In the genomic region with DNA sequence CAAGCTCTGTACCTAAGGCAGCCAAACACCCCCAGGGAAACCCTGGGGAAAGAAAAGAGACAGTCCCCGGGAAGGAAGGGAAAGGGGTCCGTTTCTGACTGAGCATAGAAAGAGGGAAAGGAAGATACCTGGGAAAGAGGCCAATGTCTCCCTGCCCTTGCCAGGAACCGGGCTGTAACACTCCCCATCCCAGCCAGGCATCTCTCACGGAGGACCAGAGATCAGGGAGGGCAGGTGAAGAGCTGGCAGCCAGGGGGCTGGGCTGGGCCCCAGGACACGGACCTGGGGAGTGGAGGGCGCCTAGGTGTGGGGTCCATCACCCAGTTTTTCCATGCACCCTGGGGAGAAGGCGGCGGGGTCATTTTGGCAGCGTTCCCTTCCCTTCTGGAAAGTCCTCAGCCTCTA, we compare ENCODE assay signal across 8 cellular contexts. TPM values are rescaled to one million over a fixed set of nuclear protein-coding genes. Genes with fewer than 3 reads are reported as not detected.
A peak's percentile ranks its signal among the peaks of the same experiment; 100 is the strongest.
DNase-seq lines count a peak whose midpoint lies in the region; ATAC-seq, FAIRE-seq and TF ChIP-seq lines count a peak whose summit lies in the region.

No MANE protein-coding gene starts in this region.

- H3K27ac ChIP-seq in H1 (ENCODE audit: low read depth, low read length) = no peak overlapping the region
- no peak overlapping the region for H3K27ac ChIP-seq in neural cell (ENCODE audit: low read length)

- no peak overlapping the region for H3K4ac ChIP-seq in H1 (replicated peaks; ENCODE audit: insufficient read length, low read depth, low read length)

- H3K27ac Mint-ChIP-seq in CD14-positive monocyte = peak overlapping the region in 2 of 7 donors; percentile 40 to 80

- H3K79me2 ChIP-seq in H1 (ENCODE audit: control insufficient read depth in 1 of 2, insufficient read depth in 2 of 2, low read length in 2 of 2) (no peaks in the 10 kb centered on the region), neural cell (replicated peaks; ENCODE audit: insufficient read depth, low read length) (no peaks in the 10 kb centered on the region)

- WGBS in H1 (ENCODE audit: extremely low coverage in 1 of 2, insufficient coverage in 1 of 2, insufficient read length in 1 of 2, insufficient replicate concordance in 2 of 2, low coverage in 1 of 2, low lambda C conversion rate in 2 of 2, missing lambda C conversion rate in 1 of 2), 2 experiments = 14% methylated on average over 5 of the region's 9 CpGs; no CpG with 5 or more reads in 1 of the 2 experiments

- H2BK20ac ChIP-seq in H1 (ENCODE audit: low read length) = no peak overlapping the region

- H2BK120ac ChIP-seq in H1 (replicated peaks; ENCODE audit: low read depth, low read length) = no peak overlapping the region

- H3K9me2 ChIP-seq in neural cell (ENCODE audit: insufficient read depth, low read length) = no peaks in the 10 kb centered on the region

- no peak for FAIRE-seq in H1 (lab: Jason Lieb, UNC)

- no peak overlapping the region for H3K23ac ChIP-seq in H1 (ENCODE audit: insufficient read length)

- H2BK15ac ChIP-seq in H1 (ENCODE audit: low read length) = no peak overlapping the region

- POLR2A ChIA-PET in H1 (lab: Charles Lee; ENCODE audit: partially characterized antibody) = interaction anchor here (0.9 to 2.4 kb wide), 4 partner anchors 11 to 82 kb away, joined by 3 to 5 read pairs (median 4); no protein-coding TSS in a partner anchor

- H3K56ac ChIP-seq in H1 (replicated peaks; ENCODE audit: insufficient read length, low read depth, low read length) = no peak overlapping the region

- H3K4me3 Mint-ChIP-seq in CD14-positive monocyte = peak overlapping the region; percentile 92 to 94

- H3K4me2 ChIP-seq in H1 (ENCODE audit: insufficient read depth in 1 of 2, low read depth in 2 of 2, low read length in 2 of 2) (peak overlapping the region; percentile 54 to 75), neural cell (ENCODE audit: low read length) (no peak overlapping the region)

- H2AK5ac ChIP-seq in H1 (ENCODE audit: low read depth, low read length) = no peak overlapping the region

- peaks cover 7 to 48% (median 32%) of the 10 kb centered on the region in 4 experiments for H3K27me3 ChIP-seq in H1 (replicated peaks in 1 of 4; ENCODE audit: control insufficient read depth in 3 of 4, extremely low read depth in 1 of 4, insufficient read depth in 3 of 4, low read length in 3 of 4)
- H3K27me3 ChIP-seq in neural cell (ENCODE audit: insufficient read depth, low read depth, low read length) = peaks cover 40% of the 10 kb centered on the region

- intact Hi-C loops in CD14-positive monocyte (cut with micrococcal nuclease) = no loop called here

- H3K9me3 Mint-ChIP-seq in CD14-positive monocyte = no peaks in the 10 kb centered on the region

- no peaks in the 10 kb centered on the region for H3K9me3 ChIP-seq in H1 (ENCODE audit: insufficient read depth in 2 of 2, low read depth in 1 of 2, low read length in 1 of 2)
- no peaks in the 10 kb centered on the region for H3K9me3 ChIP-seq in neural cell (ENCODE audit: low read length)

- ATAC-seq in GM21737 (IDR thresholded peaks at IDR 0.05; ENCODE audit: unreplicated experiment) (no peak), HG03175 (IDR thresholded peaks at IDR 0.05; ENCODE audit: unreplicated experiment) (no peak), HG03439 (IDR thresholded peaks at IDR 0.05; ENCODE audit: unreplicated experiment) (no peak)

- H2BK5ac ChIP-seq in H1 (ENCODE audit: low read depth, low read length) = no peak overlapping the region

- TF ChIP-seq RAD21 in H1 (IDR thresholded peaks at IDR 0.05 in 1 of 2, conservative IDR thresholded peaks at IDR 0.05 in 1 of 2; ENCODE audit: low read depth in 2 of 2, low read length in 2 of 2) = no peak
- TF ChIP-seq RAD21 in neural cell (conservative IDR thresholded peaks at IDR 0.05) = no peak

- H3K18ac ChIP-seq in H1 (ENCODE audit: extremely low read depth, low read length) = no peak overlapping the region

- H3F3A ChIP-seq in neural cell (ENCODE audit: insufficient read depth, low read length, poor library complexity, severe bottlenecking) = no peaks in the 10 kb centered on the region

- H2BK12ac ChIP-seq in H1 (ENCODE audit: low read depth, low read length) = no peak overlapping the region

- DNase-seq in CD14-positive monocyte (ENCODE audit: low spot score) = no peak
- peak; percentile 77 for DNase-seq in NCI-H1092 treated with DMSO at 0.1 percent for 48 hours (lab: John Stamatoyannopoulos, UW)
- DNase-seq in H1 (ENCODE audit: low read depth in 1 of 2, low spot score in 2 of 2) = no peak
- DNase-seq in NCI-H146 treated with DMSO at 0.1 percent for 48 hours (lab: John Stamatoyannopoulos, UW; ENCODE audit: unreplicated experiment) = no peak

- no peaks in the 10 kb centered on the region for H3K79me1 ChIP-seq in H1 (ENCODE audit: low read depth, low read length)

- peak overlapping the region; percentile 42 to 85 (median 46); a peak in 7 of 8 replicates for H3K4me3 ChIP-seq in H1 (ENCODE audit: extremely low read depth in 1 of 4, insufficient read depth in 2 of 4, low read depth in 3 of 4, low read length in 4 of 4)
- peak overlapping the region; percentile 74 for H3K4me3 ChIP-seq in neural cell (ENCODE audit: low read length)

- H4K8ac ChIP-seq in H1 (ENCODE audit: extremely low read depth, insufficient read depth, low read length) = peak overlapping the region; percentile 45; the same call in 1 of the 2 replicates

- CTCF ChIA-PET in H1 (lab: Charles Lee; ENCODE audit: partially characterized antibody) = interaction anchor here (0.7 to 43.6 kb wide), 15 partner anchors 12 to 190 kb away, joined by 3 to 924 read pairs (median 4); a partner anchor contains a TSS

- peaks cover 0 to 2% of the 10 kb centered on the region in 2 experiments for H4K20me1 ChIP-seq in H1 (replicated peaks in 1 of 2; ENCODE audit: control insufficient read depth in 1 of 2, insufficient read depth in 2 of 2, low read length in 2 of 2)
- H4K20me1 ChIP-seq in neural cell (ENCODE audit: insufficient read depth) = no peaks in the 10 kb centered on the region

- H3K36me3 ChIP-seq in H1 (ENCODE audit: control insufficient read depth in 2 of 4, insufficient read depth in 4 of 4, low read length in 3 of 4) (no peaks in the 10 kb centered on the region), neural cell (ENCODE audit: insufficient read depth, low read length) (no peaks in the 10 kb centered on the region)

- peaks cover 8 to 43% (median 23%) of the 10 kb centered on the region in 3 donors for H3K27me3 Mint-ChIP-seq in CD14-positive monocyte (ENCODE audit: low read depth in 3 of 3)

- no peak overlapping the region for H4K91ac ChIP-seq in H1 (replicated peaks; ENCODE audit: insufficient read length, low read length)

- H3K9ac ChIP-seq in H1 (replicated peaks in 1 of 4; ENCODE audit: extremely low read depth in 1 of 4, low read depth in 3 of 4, low read length in 3 of 4) = no peak overlapping the region
- peak overlapping the region; percentile 62 for H3K9ac ChIP-seq in neural cell (ENCODE audit: low read length)

- H4K5ac ChIP-seq in H1 (ENCODE audit: insufficient read length, low read depth, low read length) = no peak overlapping the region

- no peak for TF ChIP-seq POLR2A in H1 (IDR thresholded peaks at IDR 0.05; ENCODE audit: control extremely low read depth in 1 of 2, low read depth in 2 of 2, low read length in 2 of 2)

- no peak overlapping the region for H3K14ac ChIP-seq in H1 (ENCODE audit: insufficient read length)

- H3K36me3 Mint-ChIP-seq in CD14-positive monocyte = no peaks in the 10 kb centered on the region

- peaks cover 2 to 8% (median 3%) of the 10 kb centered on the region in 4 experiments; a peak in 4 of 7 replicates for H3K4me1 ChIP-seq in H1 (replicated peaks in 1 of 4; ENCODE audit: control insufficient read depth in 3 of 4, insufficient read depth in 4 of 4, low read length in 3 of 4)

- TF ChIP-seq CTCF in CD14-positive monocyte (IDR thresholded peaks at IDR 0.05) (no peak), H1 (IDR thresholded peaks at IDR 0.05; ENCODE audit: control extremely low read depth in 1 of 3, insufficient read depth in 1 of 3, low read depth in 1 of 3, low read length in 3 of 3) (no peak), neural cell (IDR thresholded peaks at IDR 0.05; ENCODE audit: poor library complexity, severe bottlenecking) (no peak)

- peaks cover 4% of the 10 kb centered on the region; the same call in 1 of the 2 replicates for H3K23me2 ChIP-seq in H1 (ENCODE audit: low read depth, low read length)

- TF ChIP-seq EP300 in H1 (IDR thresholded peaks at IDR 0.05; ENCODE audit: borderline replicate concordance in 1 of 2, low read depth in 2 of 2, low read length in 2 of 2) (no peak), neural cell (conservative IDR thresholded peaks at IDR 0.05; ENCODE audit: poor library complexity, severe bottlenecking) (no peak)

- no peak overlapping the region for H2AFZ ChIP-seq in H1 (ENCODE audit: low read length)
- H2AFZ ChIP-seq in neural cell (ENCODE audit: low read depth, low read length) = no peak overlapping the region

- peaks cover 57% of the 10 kb centered on the region for H3K4me1 Mint-ChIP-seq in CD14-positive monocyte

TF ChIP-seq in H1, 55 proteins besides CTCF, POLR2A, EP300 and RAD21 (continues in another document):
- peak; percentile 19 for TF ChIP-seq EZH2 (IDR thresholded peaks at IDR 0.05; ENCODE audit: low read depth, low read length, severe bottlenecking)

RNA-seq across cellular contexts. Expression of a gene that starts 18.9 kb away (rescaled TPM):
- polyA plus RNA-seq in CD14-positive monocyte (not detected), H1 (2011; rRNA removed) (28.3 and 33.0 TPM in 2 replicates), neural cell (32.1 and 34.1 TPM in 2 replicates)
- total RNA-seq in H1 (2021; fragmentation: NEBNext Ultra II Directional; extraction: Animal tissue kit (Norgen Biotek cat#: 25700)) = 27.2 and 33.3 TPM in 2 replicates
- polyA plus RNA-seq in H1 (2011; cell fraction: cytosol; rRNA removed) = 22.4 TPM
- polyA plus RNA-seq in H1 (2011; cell fraction: nucleus; rRNA removed) = 96.0 TPM
- 26.9 to 35.8 TPM (median 30.8 TPM) in 4 replicates for polyA plus RNA-seq in H1 (2012, experiment 1 of 2)
- polyA plus RNA-seq in H1 (2012, experiment 2 of 2) = 8.6 TPM
- polyA plus RNA-seq in H1 (2013, experiment 1 of 2) = 19.9 TPM
- 15.1 TPM for polyA plus RNA-seq in H1 (2013, experiment 2 of 2)
- polyA minus RNA-seq in H1 (2011; rRNA and poly(A)+ RNA removed) = 32.1 and 33.8 TPM in 2 replicates
- 22.7 TPM for polyA minus RNA-seq in H1 (2011; cell fraction: cytosol; rRNA and poly(A)+ RNA removed)
- 53.8 TPM for polyA minus RNA-seq in H1 (2011; cell fraction: nucleus; rRNA and poly(A)+ RNA removed)
- polyA minus RNA-seq in neural cell = 26.8 and 28.1 TPM in 2 replicates

RNA-seq across cellular contexts. Expression of a gene that starts 25.7 kb away (rescaled TPM):
- 10 to 100 TPM; 17.3 to 18.7 TPM for polyA plus RNA-seq in CD14-positive monocyte
- 0.50 and 0.73 TPM in 2 replicates for total RNA-seq in H1 (2021; fragmentation: NEBNext Ultra II Directional; extraction: Animal tissue kit (Norgen Biotek cat#: 25700))
- 0.85 and 1.7 TPM in 2 replicates for polyA plus RNA-seq in H1 (2011; rRNA removed)
- polyA plus RNA-seq in H1 (2011; cell fraction: cytosol; rRNA removed) = 0.48 TPM
- 0.74 TPM for polyA plus RNA-seq in H1 (2011; cell fraction: nucleus; rRNA removed)
- polyA plus RNA-seq in H1 (2012, experiment 1 of 2) = 0.39 to 0.88 TPM (median 0.80 TPM) in 4 replicates
- 0.62 TPM for polyA plus RNA-seq in H1 (2012, experiment 2 of 2)
- 0.73 TPM for polyA plus RNA-seq in H1 (2013, experiment 1 of 2)
- polyA plus RNA-seq in H1 (2013, experiment 2 of 2) = 0.70 TPM
- polyA minus RNA-seq in H1 (2011; rRNA and poly(A)+ RNA removed) = 0.54 and 0.85 TPM in 2 replicates
- polyA minus RNA-seq in H1 (2011; cell fraction: cytosol; rRNA and poly(A)+ RNA removed) = 1.8 TPM
- polyA minus RNA-seq in H1 (2011; cell fraction: nucleus; rRNA and poly(A)+ RNA removed) = 1.00 TPM
- polyA plus RNA-seq in neural cell = 4.2 and 7.9 TPM in 2 replicates
- 13.1 TPM in 2 replicates for polyA minus RNA-seq in neural cell

Comparison
In these comparisons a context has a peak if more than half of its experiments do, and no peak if none do; other contexts are left out.
1. RNA of a gene that starts 18.9 kb away (polyA plus RNA-seq): 32.1 to 34.1 TPM in neural cell and 8.6 to 96.0 TPM in H1; not detected in CD14-positive monocyte; every median in the first group is over 4 times any median in the second.